In genomic region chr16:54286330-54287017, GRCh38 we compare ENCODE assay signal across 1 cellular context.
TF ChIP-seq lines count a peak whose summit lies in the region.

TSS of gene IRX3 (minus strand) at chr16:54286787. CDS start at chr16:54286050, 737 bp downstream.

TF ChIP-seq in HepG2, 621 proteins besides CTCF, POLR2A, EP300 and RAD21 (continued from another document):
- TF ChIP-seq ZNF710 (CRISPR knock-in tag; IDR thresholded peaks at IDR 0.05; ENCODE audit: borderline replicate concordance): 0 out of 2 replicates have a peak, but pooled peaks have one; percentile 45
- TF ChIP-seq SOX13 (IDR thresholded peaks at IDR 0.05): no peak
- TF ChIP-seq SOX13 (CRISPR knock-in tag; conservative IDR thresholded peaks at IDR 0.05 in 1 of 2, IDR thresholded peaks at IDR 0.05 in 1 of 2): no peak
- TF ChIP-seq CAMTA2 (CRISPR knock-in tag; IDR thresholded peaks at IDR 0.05; ENCODE audit: borderline replicate concordance): no peak
- TF ChIP-seq ZNF691 (CRISPR knock-in tag; IDR thresholded peaks at IDR 0.05; ENCODE audit: borderline replicate concordance, low read depth): 0 out of 2 replicates have a peak, but pooled peaks have one; percentile 50
